9 cellular contexts compared by ENCODE assay signal in the genomic region with DNA sequence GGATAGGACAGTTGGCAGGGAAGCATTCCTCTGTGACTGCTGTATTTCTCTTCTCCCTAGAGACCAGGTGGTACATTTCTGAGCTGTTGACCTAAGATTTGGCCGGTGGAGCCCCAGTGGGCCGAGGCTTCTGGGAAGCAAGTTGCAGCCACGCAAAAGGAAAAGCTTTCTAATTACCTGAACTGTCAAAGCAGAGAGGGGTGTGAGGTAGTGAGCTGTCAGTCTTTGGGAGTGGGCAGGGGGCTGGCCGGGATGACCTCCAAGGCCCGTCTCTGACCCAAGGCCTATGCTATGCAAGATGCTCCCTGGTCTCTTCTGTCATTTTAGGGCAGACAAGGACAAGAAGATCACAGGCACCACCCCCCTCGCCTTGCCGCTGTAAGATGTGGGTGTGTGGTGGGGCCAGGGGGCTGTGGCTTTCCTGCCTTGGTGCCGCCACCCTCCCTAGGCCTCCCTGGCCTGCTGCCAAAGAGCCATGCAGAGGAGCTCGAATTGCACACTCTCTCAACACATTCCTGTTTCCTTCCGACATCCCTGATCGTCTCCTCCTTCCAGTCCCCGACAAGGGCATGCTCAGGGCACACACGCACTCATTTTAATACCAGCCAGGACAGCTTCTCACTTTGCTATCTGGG. TPM values are rescaled to one million over a fixed set of nuclear protein-coding genes. Genes with fewer than 3 reads are reported as not detected.
DNase-seq lines count a peak whose midpoint lies in the region; ATAC-seq and TF ChIP-seq lines count a peak whose summit lies in the region.
"Had no signal": no experiment of that assay in that cellular context is flagged by ENCODE, and none has a peak within 500 bp of the region (broad histone marks: within the 10 kb centered on the region; RNA-seq: fewer than 3 reads in every experiment).

No MANE protein-coding gene starts in this region.

- no peak for ATAC-seq in HG03025 (IDR thresholded peaks at IDR 0.05; ENCODE audit: low FRiP score, unreplicated experiment)

- no peak for TF ChIP-seq CTCF in fibroblast of villous mesenchyme (IDR thresholded peaks at IDR 0.05; ENCODE audit: insufficient read depth, low read depth, low read length)

- DNase-seq in DMS79 (lab: John Stamatoyannopoulos, UW), result peak; percentile 39
- DNase-seq in NCI-H2171 (lab: John Stamatoyannopoulos, UW), result peak; percentile 71
- DNase-seq in activated T-cell treated with anti-CD3 and anti-CD28 coated beads for 24 hours (ENCODE audit: low read depth), result peak; percentile 43
- peak; percentile 87 for DNase-seq in fibroblast of villous mesenchyme (ENCODE audit: low read depth)
- peak; percentile 38 for DNase-seq in stimulated activated CD4-positive, alpha-beta T cell treated with anti-CD3 and anti-CD28 coated beads, Interleukin-4, amount 100 ng/mL, for 48 hours (ENCODE audit: low read depth in 2 of 2)
- no peak for DNase-seq in ecto neural progenitor cell (ENCODE audit: low spot score)
- DNase-seq in GM19238 (ENCODE audit: insufficient read length, low spot score), result no peak
- DNase-seq: naive B cell had no signal

- H3K4me3 ChIP-seq in fibroblast of villous mesenchyme (ENCODE audit: low read depth, low read length), result no peak overlapping the region

RNA-seq across cellular contexts. Expression of a gene that starts 7.7 kb away (rescaled TPM):
- total RNA-seq in fibroblast of villous mesenchyme, result 0.43 and 0.64 TPM in 2 replicates

RNA-seq across cellular contexts. Expression of a gene that starts 36.3 kb away (rescaled TPM):
- total RNA-seq in fibroblast of villous mesenchyme, result under 0.01 TPM in 1 of 2 replicates, not detected in the other

Comparison
In these comparisons a context has a peak if more than half of its experiments do, and no peak if none do; other contexts are left out.
1. DNase-seq: peak in DMS79 (single experiment), NCI-H2171 (single experiment), activated T-cell treated with anti-CD3 and anti-CD28 coated beads for 24 hours (single experiment), fibroblast of villous mesenchyme (single experiment) and stimulated activated CD4-positive, alpha-beta T cell treated with anti-CD3 and anti-CD28 coated beads, Interleukin-4, amount 100 ng/mL, for 48 hours (2 of 2); none in ecto neural progenitor cell (single experiment) and GM19238 (single experiment).